ENCODE assay signal across 24 cellular contexts in the genomic region with DNA sequence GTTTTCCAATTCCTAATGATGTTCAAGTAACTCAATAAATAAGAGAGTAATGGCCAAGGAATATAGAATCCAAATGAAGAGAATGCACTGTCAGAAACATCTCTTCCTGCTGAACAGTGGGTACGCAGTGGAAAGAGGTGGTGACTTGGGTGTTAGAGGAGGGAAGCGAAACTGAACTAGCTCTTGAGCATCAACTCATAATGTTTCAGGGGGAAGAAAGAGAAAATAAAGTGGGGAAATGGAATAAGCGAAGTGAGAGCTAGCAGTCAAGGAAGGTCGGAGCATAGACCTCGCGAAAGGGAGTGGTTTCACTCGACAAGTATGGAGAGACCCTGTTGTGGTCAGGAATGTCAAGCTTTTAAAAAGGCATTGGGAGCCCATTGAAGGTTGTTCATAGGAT.
DNase-seq lines count a peak whose midpoint lies in the region; ATAC-seq and TF ChIP-seq lines count a peak whose summit lies in the region.
"Had no signal": no experiment of that assay in that cellular context is flagged by ENCODE, and none has a peak within 500 bp of the region (broad histone marks: within the 10 kb centered on the region; RNA-seq: fewer than 3 reads in every experiment).

No MANE protein-coding gene starts in this region.

- H3K4me3 Mint-ChIP-seq in T-helper 17 cell, result no peak overlapping the region
- H3K4me3 Mint-ChIP-seq in activated T-cell treated with anti-CD3 and anti-CD28 coated beads, Interleukin-2, amount 50 U/mL, for 4 hours, result no peak overlapping the region
- H3K4me3 Mint-ChIP-seq: mesothelial cell of epicardium; nephron progenitor cell; stimulated activated naive CD8-positive, alpha-beta T cell treated with anti-CD3 and anti-CD28 coated beads, Interleukin-15, Interleukin-2, amounts not matched to agents 100 ng/mL and 50 ng/mL, for 24 hours; T-helper 2 cell treated with Interferon-gamma antibody and Interleukin-4, amounts not matched to agents 5 μg/mL and 100 μg/mL, for 36 hours had no signal

- H3K27me3 ChIP-seq in GM06990 (replicated peaks; ENCODE audit: control insufficient read depth, insufficient read depth, low read length), result no peaks in the 10 kb centered on the region; the same call in none of the 2 replicates
- H3K27me3 ChIP-seq in left ventricle myocardium inferior (ENCODE audit: low read depth), result no peaks in the 10 kb centered on the region
- H3K27me3 ChIP-seq: BE2C, esophagus squamous epithelium, upper lobe of left lung had no signal

- peak; percentile 85 for ATAC-seq in GM21360 (IDR thresholded peaks at IDR 0.05; ENCODE audit: unreplicated experiment)
- ATAC-seq in HG02870 (IDR thresholded peaks at IDR 0.05; ENCODE audit: unreplicated experiment), result peak; percentile 63
- ATAC-seq in T-helper 17 cell, result no peak
- ATAC-seq in activated T-cell treated with anti-CD3 and anti-CD28 coated beads, Interleukin-2, amount 50 U/mL, for 4 hours, result no peak
- ATAC-seq: activated naive CD4-positive, alpha-beta T cell treated with anti-CD3 and anti-CD28 coated beads, Interleukin-2, amount 50 U/mL, for 72 hours; left colon had no signal

- H3K27me3 Mint-ChIP-seq in T-helper 17 cell, result peaks cover 12% of the 10 kb centered on the region
- H3K27me3 Mint-ChIP-seq in activated T-cell treated with anti-CD3 and anti-CD28 coated beads, Interleukin-2, amount 50 U/mL, for 4 hours (ENCODE audit: low read depth), result no peaks in the 10 kb centered on the region
- H3K27me3 Mint-ChIP-seq: progenitor cell of endocrine pancreas had no signal

- no peaks in the 10 kb centered on the region for H3K4me1 Mint-ChIP-seq in T-helper 17 cell
- H3K4me1 Mint-ChIP-seq in activated T-cell treated with anti-CD3 and anti-CD28 coated beads, Interleukin-2, amount 50 U/mL, for 4 hours (ENCODE audit: low read depth), result no peaks in the 10 kb centered on the region

- H3K9me3 ChIP-seq in T-helper 17 cell (ENCODE audit: control insufficient read depth, low read length, poor library complexity, severe bottlenecking) (no peaks in the 10 kb centered on the region), left ventricle myocardium inferior (replicated peaks) (no peaks in the 10 kb centered on the region)
- H3K9me3 ChIP-seq: BE2C, esophagus squamous epithelium, upper lobe of left lung had no signal

- no peak overlapping the region for H3K27ac ChIP-seq in left ventricle myocardium inferior (replicated peaks)
- H3K27ac ChIP-seq: esophagus squamous epithelium, upper lobe of left lung had no signal

- H3K4me1 ChIP-seq in left ventricle myocardium inferior, result no peaks in the 10 kb centered on the region
- H3K4me1 ChIP-seq: BE2C, esophagus squamous epithelium, upper lobe of left lung had no signal

- H3K4me3 ChIP-seq in GM06990 (replicated peaks; ENCODE audit: low read depth, low read length) (no peak overlapping the region), left ventricle myocardium inferior (no peak overlapping the region)
- H3K4me3 ChIP-seq: esophagus squamous epithelium, upper lobe of left lung had no signal

- DNase-seq in GM06990 (ENCODE audit: extremely low read depth, insufficient read length) (peak; percentile 22), MV-4-11 (lab: John Stamatoyannopoulos, UW) (peak; percentile 79), T-helper 17 cell (no peak), left ventricle myocardium inferior (no peak), GF-D8 (lab: John Stamatoyannopoulos, UW) (no peak)
- DNase-seq in activated T-cell treated with anti-CD3 and anti-CD28 coated beads, Interleukin-2, amount 50 U/mL, for 4 hours, result no peak
- DNase-seq: BE2C; effector memory CD4-positive, alpha-beta T cell; esophagus squamous epithelium; glutamatergic neuron; left colon; NCI-H1436; NCI-H2171 treated with DMSO at 0.1 percent for 48 hours; NCI-H748 treated with DMSO at 0.1 percent for 48 hours; nephron progenitor cell; stimulated activated CD4-positive, alpha-beta T cell treated with anti-CD3 and anti-CD28 coated beads, Interleukin-2, amount 100 ng/mL, for 24 hours; upper lobe of left lung had no signal

- no peak overlapping the region for H3K27ac Mint-ChIP-seq in T-helper 17 cell
- H3K27ac Mint-ChIP-seq: activated naive CD4-positive, alpha-beta T cell treated with anti-CD3 and anti-CD28 coated beads, Interleukin-2, amount 50 U/mL, for 72 hours; mesothelial cell of epicardium; nephron progenitor cell; progenitor cell of endocrine pancreas; stimulated activated naive CD8-positive, alpha-beta T cell treated with anti-CD3 and anti-CD28 coated beads, Interleukin-15, Interleukin-2, amounts not matched to agents 100 ng/mL and 50 ng/mL, for 24 hours; T-helper 2 cell treated with Interferon-gamma antibody and Interleukin-4, amounts not matched to agents 5 μg/mL and 100 μg/mL, for 36 hours had no signal

- intact Hi-C loops in left ventricle myocardium inferior (cut with micrococcal nuclease), result no loop called here

- H3K36me3 Mint-ChIP-seq in T-helper 17 cell (ENCODE audit: low read depth), result no peaks in the 10 kb centered on the region
- H3K36me3 Mint-ChIP-seq in activated T-cell treated with anti-CD3 and anti-CD28 coated beads, Interleukin-2, amount 50 U/mL, for 4 hours (ENCODE audit: insufficient read depth), result no peaks in the 10 kb centered on the region
- H3K36me3 Mint-ChIP-seq: activated naive CD4-positive, alpha-beta T cell treated with anti-CD3 and anti-CD28 coated beads, Interleukin-2, amount 50 U/mL, for 72 hours; mesothelial cell of epicardium had no signal

- H3K36me3 ChIP-seq in GM06990 (ENCODE audit: control insufficient read depth, insufficient read depth, low read length) (no peaks in the 10 kb centered on the region), left ventricle myocardium inferior (no peaks in the 10 kb centered on the region)
- H3K36me3 ChIP-seq: BE2C, esophagus squamous epithelium, upper lobe of left lung had no signal

- TF ChIP-seq CTCF in GM06990 (IDR thresholded peaks at IDR 0.05; ENCODE audit: insufficient read depth, low read length, poor library complexity, severe bottlenecking), result no peak
- no peak for TF ChIP-seq CTCF in left ventricle myocardium inferior (IDR thresholded peaks at IDR 0.05; ENCODE audit: borderline replicate concordance)

- H3K9me3 Mint-ChIP-seq in activated T-cell treated with anti-CD3 and anti-CD28 coated beads, Interleukin-2, amount 50 U/mL, for 4 hours, result no peaks in the 10 kb centered on the region
- H3K9me3 Mint-ChIP-seq: mesothelial cell of epicardium; nephron progenitor cell; stimulated activated naive CD8-positive, alpha-beta T cell treated with anti-CD3 and anti-CD28 coated beads, Interleukin-15, Interleukin-2, amounts not matched to agents 100 ng/mL and 50 ng/mL, for 24 hours; T-helper 2 cell treated with Interferon-gamma antibody and Interleukin-4, amounts not matched to agents 5 μg/mL and 100 μg/mL, for 36 hours had no signal

Comparison
In these comparisons a context has a peak if more than half of its experiments do, and no peak if none do; other contexts are left out.
1. DNase-seq: peak in GM06990 (single experiment) and MV-4-11 (single experiment); none in T-helper 17 cell (0 of 3), left ventricle myocardium inferior (single experiment), activated T-cell treated with anti-CD3 and anti-CD28 coated beads, Interleukin-2, amount 50 U/mL, for 4 hours (single experiment) and GF-D8 (single experiment).
2. ATAC-seq: peak in GM21360 (single experiment) and HG02870 (single experiment); none in T-helper 17 cell (single experiment) and activated T-cell treated with anti-CD3 and anti-CD28 coated beads, Interleukin-2, amount 50 U/mL, for 4 hours (0 of 2).